In the genomic region with DNA sequence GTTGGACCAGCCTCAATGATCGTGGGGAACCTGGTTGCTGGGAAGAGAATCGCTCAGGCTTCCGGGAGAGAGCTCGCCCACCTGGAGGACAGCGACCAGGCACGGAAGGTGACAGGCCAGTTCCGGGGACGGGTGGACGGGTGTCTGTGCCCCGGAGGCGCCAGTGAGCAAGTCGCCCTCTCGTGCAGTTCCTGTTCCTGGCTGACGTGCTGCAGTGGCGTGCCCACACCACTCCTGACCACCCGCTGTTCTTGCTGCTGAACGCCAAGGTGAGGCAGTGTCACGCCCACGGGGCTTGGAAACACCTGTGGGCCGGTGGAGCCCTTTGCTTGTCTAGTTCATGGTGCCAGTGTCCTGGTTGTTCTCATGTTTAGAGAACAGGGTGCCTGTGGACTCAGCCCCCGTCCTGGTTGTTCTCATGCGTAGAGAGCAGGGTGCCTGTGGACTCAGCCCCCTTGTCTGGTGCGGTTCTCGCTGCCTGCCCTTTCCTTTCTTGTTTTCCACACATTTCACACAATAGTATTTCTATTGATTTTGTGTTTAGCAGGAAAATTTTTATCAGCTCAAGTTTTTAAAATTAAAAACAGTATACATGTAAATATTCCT, we compare ENCODE assay signal across 9 cellular contexts. TPM values are rescaled to one million over a fixed set of nuclear protein-coding genes. Genes with fewer than 3 reads are reported as not detected.
DNase-seq lines count a peak whose midpoint lies in the region; ATAC-seq, FAIRE-seq and TF ChIP-seq lines count a peak whose summit lies in the region.
"Had no signal": no experiment of that assay in that cellular context is flagged by ENCODE, and none has a peak within 500 bp of the region (broad histone marks: within the 10 kb centered on the region; RNA-seq: fewer than 3 reads in every experiment).

No MANE protein-coding gene starts in this region.

- TF ChIP-seq RAD21 in HepG2 (CRISPR knock-in tag; IDR thresholded peaks at IDR 0.05): no peak

- peak overlapping the region; percentile 4 to 21 (median 15) for H3K27ac ChIP-seq in right lobe of liver
- H3K27ac ChIP-seq in HepG2 (ENCODE audit: extremely low read length, insufficient read depth, low read length): no peak overlapping the region
- peak overlapping the region; percentile 11 for H3K27ac ChIP-seq in muscle layer of duodenum (ENCODE audit: low read length)
- H3K27ac ChIP-seq in ascending aorta: no peak overlapping the region

- no peak overlapping the region for H3K4me3 ChIP-seq in right lobe of liver
- no peak overlapping the region for H3K4me3 ChIP-seq in HepG2 (replicated peaks in 1 of 3; ENCODE audit: insufficient read depth in 1 of 3, low read depth in 2 of 3, low read length in 3 of 3)
- H3K4me3 ChIP-seq in muscle layer of duodenum (ENCODE audit: low read depth in 1 of 2, low read length in 2 of 2): no peak overlapping the region
- H3K4me3 ChIP-seq in ascending aorta: no peak overlapping the region
- H3K4me3 ChIP-seq: gastroesophageal sphincter had no signal

- DNase-seq in right lobe of liver: peak in 1 of 3 donors; percentile 69
- DNase-seq in HepG2 (ENCODE audit: low spot score): no peak
- no peak for DNase-seq in ascending aorta (ENCODE audit: low spot score in 2 of 2)
- DNase-seq in NCI-H146 (lab: John Stamatoyannopoulos, UW): no peak

- peaks cover 18% of the 10 kb centered on the region for H3K36me3 Mint-ChIP-seq in activated naive CD4-positive, alpha-beta T cell treated with anti-CD3 and anti-CD28 coated beads, Interleukin-2, amount 50 U/mL, for 24 hours

- no TSS peak for BruUV-seq in HepG2 (replicated peaks; lab: Mats Ljungman, UMichigan)

- H3K36me3 ChIP-seq in right lobe of liver (peaks cover 0 to 21% (median 3%) of the 10 kb centered on the region in 4 donors), HepG2 (replicated peaks in 1 of 2; ENCODE audit: control insufficient read depth in 1 of 2, insufficient read depth in 2 of 2, low read length in 2 of 2) (peaks cover 8 to 29% of the 10 kb centered on the region in 2 experiments; a peak in 4 of 5 replicates), muscle layer of duodenum (ENCODE audit: control insufficient read depth in 1 of 2, insufficient read depth in 2 of 2, low read length in 2 of 2) (peaks cover 21 to 79% of the 10 kb centered on the region in 2 donors), ascending aorta (peaks cover 73 to 90% of the 10 kb centered on the region in 2 donors)

- no peak overlapping the region for H2AFZ ChIP-seq in HepG2 (ENCODE audit: low read length)

- POLR2A ChIA-PET in HepG2 (lab: Yijun Ruan, JAX): interaction anchor here (0.6 kb wide), 1 partner anchor 60 kb away, joined by 3 read pairs; no protein-coding TSS in a partner anchor

- TF ChIP-seq EP300 in HepG2 (IDR thresholded peaks at IDR 0.05; ENCODE audit: low read depth in 2 of 2, low read length in 2 of 2) (no peak), HepG2 (CRISPR knock-in tag; IDR thresholded peaks at IDR 0.05; ENCODE audit: borderline replicate concordance) (no peak)

- H4K20me1 ChIP-seq in HepG2 (ENCODE audit: insufficient read depth, low read length): no peaks in the 10 kb centered on the region

- no peak overlapping the region for H3K9ac ChIP-seq in HepG2 (ENCODE audit: insufficient read depth, low read depth, low read length)

- in situ Hi-C loops in HepG2 (cut with HindIII; ENCODE audit: extremely low pct_ligation_motif_present, low pct_unique_long_range_greater_than_20kb): no loop called here

- H3K27me3 Mint-ChIP-seq in activated naive CD4-positive, alpha-beta T cell treated with anti-CD3 and anti-CD28 coated beads, Interleukin-2, amount 50 U/mL, for 24 hours: no peaks in the 10 kb centered on the region

- 81% methylated on average over 10 of the region's 24 CpGs for WGBS in right lobe of liver (ENCODE audit: insufficient coverage, low coverage, low lambda C conversion rate, missing lambda C conversion rate)
- WGBS in HepG2 (ENCODE audit: low lambda C conversion rate): 98% methylated on average over 14 of the region's 24 CpGs

- H3K4me2 ChIP-seq in HepG2 (ENCODE audit: low read depth, low read length): no peak overlapping the region

- peaks cover 72% of the 10 kb centered on the region for H3K4me1 Mint-ChIP-seq in activated naive CD4-positive, alpha-beta T cell treated with anti-CD3 and anti-CD28 coated beads, Interleukin-2, amount 50 U/mL, for 24 hours

- TF ChIP-seq POLR2A in right lobe of liver (IDR thresholded peaks at IDR 0.05): no peak
- no peak for TF ChIP-seq POLR2A in HepG2 (IDR thresholded peaks at IDR 0.05; ENCODE audit: insufficient read depth in 1 of 2, low read depth in 2 of 2, low read length in 2 of 2)

- H3K27ac Mint-ChIP-seq in activated naive CD4-positive, alpha-beta T cell treated with anti-CD3 and anti-CD28 coated beads, Interleukin-2, amount 50 U/mL, for 24 hours: peak overlapping the region; percentile 91

- H3K27me3 ChIP-seq in right lobe of liver (no peaks in the 10 kb centered on the region), HepG2 (ENCODE audit: control insufficient read depth in 1 of 2, insufficient read depth in 2 of 2, low read length in 2 of 2) (no peaks in the 10 kb centered on the region), muscle layer of duodenum (ENCODE audit: low read depth, low read length) (no peaks in the 10 kb centered on the region), ascending aorta (no peaks in the 10 kb centered on the region)
- H3K27me3 ChIP-seq: gastroesophageal sphincter had no signal

- H3K4me1 ChIP-seq in right lobe of liver (no peaks in the 10 kb centered on the region), HepG2 (ENCODE audit: insufficient read depth, low read length) (no peaks in the 10 kb centered on the region), muscle layer of duodenum (ENCODE audit: control insufficient read depth in 1 of 2, insufficient read depth in 2 of 2, low read length in 2 of 2) (no peaks in the 10 kb centered on the region), ascending aorta (no peaks in the 10 kb centered on the region)
- H3K4me1 ChIP-seq: gastroesophageal sphincter had no signal

- ATAC-seq in right lobe of liver (peak; percentile 55 to 69 (median 62)), HepG2 (no peak), GM21526 (IDR thresholded peaks at IDR 0.05; ENCODE audit: low FRiP score, unreplicated experiment) (no peak), GM21528 (IDR thresholded peaks at IDR 0.05; ENCODE audit: low FRiP score, unreplicated experiment) (no peak)

- no peak for FAIRE-seq in HepG2 (lab: Jason Lieb, UNC)

- TF ChIP-seq CTCF in right lobe of liver (IDR thresholded peaks at IDR 0.05) (no peak), HepG2 (CRISPR knock-in tag; IDR thresholded peaks at IDR 0.05) (no peak), ascending aorta (IDR thresholded peaks at IDR 0.05) (no peak)

- CTCF ChIA-PET in HepG2 (lab: Yijun Ruan, JAX; ENCODE audit: low intra/inter-chr PET ratio, low total read pairs): no interaction called here

- peak overlapping the region; percentile 72 for H3K4me3 Mint-ChIP-seq in activated naive CD4-positive, alpha-beta T cell treated with anti-CD3 and anti-CD28 coated beads, Interleukin-2, amount 50 U/mL, for 24 hours

- no peaks in the 10 kb centered on the region for H3K79me2 ChIP-seq in HepG2 (ENCODE audit: insufficient read depth, low read length)

- intact Hi-C loops in right lobe of liver (cut with DNase I) (no loop called here), HepG2 (cut with micrococcal nuclease; ENCODE audit: unreplicated experiment) (no loop called here), ascending aorta (cut with DNase I) (no loop called here)

- H3K9me3 ChIP-seq in right lobe of liver (no peaks in the 10 kb centered on the region), HepG2 (ENCODE audit: low read length) (no peaks in the 10 kb centered on the region), muscle layer of duodenum (ENCODE audit: control insufficient read depth in 1 of 2, low read length in 2 of 2) (no peaks in the 10 kb centered on the region), ascending aorta (no peaks in the 10 kb centered on the region)
- H3K9me3 ChIP-seq: gastroesophageal sphincter had no signal

- peaks cover 4% of the 10 kb centered on the region for H3K9me3 Mint-ChIP-seq in activated naive CD4-positive, alpha-beta T cell treated with anti-CD3 and anti-CD28 coated beads, Interleukin-2, amount 50 U/mL, for 24 hours

RNA-seq across cellular contexts. Expression of a gene that starts 53.1 kb away (rescaled TPM):
- total RNA-seq in right lobe of liver (under 1 TPM in 3 of 6 experiments, not detected in 3; 0.49 to 0.78 (median 0.62) TPM), HepG2 (2016; rRNA removed; fragmentation: Illumina TruSeq; extraction: Trizol) (not detected in 2 replicates), ascending aorta (0.53 TPM)
- 0.26 TPM in 1 of 2 replicates, not detected in the other for total RNA-seq in HepG2 (2016; cell fraction: cytosol; rRNA removed; fragmentation: Illumina TruSeq; extraction: Trizol; ENCODE audit: low read depth)
- not detected in 2 replicates for total RNA-seq in HepG2 (2016; cell fraction: insoluble cytoplasmic fraction; rRNA removed; fragmentation: Illumina TruSeq; extraction: Trizol)
- not detected in 2 replicates for total RNA-seq in HepG2 (2016; cell fraction: membrane; rRNA removed; fragmentation: Illumina TruSeq; extraction: Trizol)
- total RNA-seq in HepG2 (2016; cell fraction: nucleus; rRNA removed; fragmentation: Illumina TruSeq; extraction: Trizol): not detected in 2 replicates
- polyA plus RNA-seq in HepG2 (2011; rRNA removed): not detected in 2 replicates
- polyA plus RNA-seq in HepG2 (2011; cell fraction: cytosol; rRNA removed): not detected in 2 replicates
- polyA plus RNA-seq in HepG2 (2011; cell fraction: nucleus; rRNA removed): not detected in 2 replicates
- not detected in 2 replicates for polyA plus RNA-seq in HepG2 (2012)
- polyA plus RNA-seq in HepG2 (2016; cell fraction: cytosol; fragmentation: Illumina TruSeq; extraction: Trizol; ENCODE audit: low read depth): not detected in 2 replicates
- not detected in 2 replicates for polyA plus RNA-seq in HepG2 (2016; cell fraction: insoluble cytoplasmic fraction; fragmentation: Illumina TruSeq; extraction: Trizol; ENCODE audit: low read depth)
- polyA plus RNA-seq in HepG2 (2016; cell fraction: membrane; fragmentation: Illumina TruSeq; extraction: Trizol; ENCODE audit: low read depth): not detected in 2 replicates
- not detected in 2 replicates for polyA plus RNA-seq in HepG2 (2016; cell fraction: nucleus; fragmentation: Illumina TruSeq; extraction: Trizol; ENCODE audit: insufficient read depth, low read depth)
- not detected in 2 replicates for polyA minus RNA-seq in HepG2 (2011; rRNA and poly(A)+ RNA removed; ENCODE audit: low replicate concordance)
- polyA minus RNA-seq in HepG2 (2011; cell fraction: cytosol; rRNA and poly(A)+ RNA removed): not detected in 2 replicates
- polyA minus RNA-seq in HepG2 (2011; cell fraction: nucleus; rRNA and poly(A)+ RNA removed): 0.90 TPM in 1 of 2 replicates, not detected in the other

Comparison
In these comparisons a context has a peak if more than half of its experiments do, and no peak if none do; other contexts are left out.
1. ATAC-seq: peak in right lobe of liver (4 of 4); none in HepG2 (single experiment), GM21526 (single experiment) and GM21528 (single experiment).
2. H3K27ac ChIP-seq: peak in right lobe of liver (3 of 3) and muscle layer of duodenum (single experiment); none in HepG2 (single experiment) and ascending aorta (0 of 2).